In the genomic region with DNA sequence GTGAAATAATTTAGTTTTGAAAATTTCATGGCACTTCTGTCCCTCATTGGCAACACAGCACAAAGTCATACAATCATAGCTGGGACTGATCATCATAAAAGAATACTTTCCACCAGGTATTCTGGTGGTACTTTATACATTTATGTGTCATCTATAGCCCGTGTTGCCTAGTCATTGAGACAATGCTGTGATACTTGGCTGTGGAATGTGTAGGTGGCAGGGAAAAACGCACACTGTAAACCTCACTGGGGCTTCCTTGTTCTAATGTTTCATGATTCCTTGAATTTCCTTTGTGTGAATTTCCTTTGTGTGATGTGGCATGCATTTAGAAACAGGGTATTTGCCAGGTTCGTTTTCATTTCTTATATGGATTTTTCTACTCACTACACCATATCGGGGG, we compare ENCODE assay signal across 23 cellular contexts.
"Had no signal": no experiment of that assay in that cellular context is flagged by ENCODE, and none has a peak within 500 bp of the region (broad histone marks: within the 10 kb centered on the region; RNA-seq: fewer than 3 reads in every experiment).

No MANE protein-coding gene starts in this region.

- ATAC-seq: activated CD4-positive, alpha-beta T cell treated with anti-CD3 and anti-CD28 coated beads for 36 hours; activated T-cell treated with anti-CD3 and anti-CD28 coated beads, Interleukin-2, amount 50 U/mL, for 4 hours; gastroesophageal sphincter; mucosa of descending colon; sciatic nerve; upper lobe of right lung; WTC11 had no signal

- FAIRE-seq: keratinocyte had no signal

- H3K4me3 Mint-ChIP-seq: activated CD4-positive, alpha-beta T cell treated with anti-CD3 and anti-CD28 coated beads for 36 hours; activated naive CD8-positive, alpha-beta T cell; activated T-cell treated with anti-CD3 and anti-CD28 coated beads, Interleukin-2, amount 50 U/mL, for 4 hours; endodermal cell; naive B cell; WTC11 had no signal

- DNase-seq: activated CD4-positive, alpha-beta T cell treated with anti-CD3 and anti-CD28 coated beads for 36 hours; activated CD4-positive, alpha-beta T cell treated with anti-CD3 and anti-CD28 coated beads, Interleukin-2, amount 50 U/mL, for 48 hours; activated CD8-positive, alpha-beta memory T cell treated with anti-CD3 and anti-CD28 coated beads, Interleukin-2, amount 50 U/mL, for 48 hours; activated naive CD4-positive, alpha-beta T cell; activated T-cell treated with anti-CD3 and anti-CD28 coated beads, Interleukin-2, amount 50 U/mL, for 4 hours; adrenal gland; cerebellar nuclear complex; endodermal cell; head of caudate nucleus; hypothalamus; mesendoderm; mucosa of descending colon; naive B cell; stimulated activated CD4-positive, alpha-beta T cell treated with anti-CD3 and anti-CD28 coated beads, Interleukin-2, amount 100 ng/mL, for 48 hours; stimulated activated naive CD4-positive, alpha-beta T cell treated with Interleukin-2 at 50 U/mL for 16 hours; T1000; upper lobe of right lung had no signal

- H3K27me3 Mint-ChIP-seq: activated CD4-positive, alpha-beta T cell treated with anti-CD3 and anti-CD28 coated beads for 36 hours; naive B cell had no signal

- H3K36me3 Mint-ChIP-seq: activated naive CD8-positive, alpha-beta T cell; naive B cell; WTC11 had no signal

- H3K9me3 Mint-ChIP-seq: activated T-cell treated with anti-CD3 and anti-CD28 coated beads, Interleukin-2, amount 50 U/mL, for 4 hours had no signal

- H3K4me1 Mint-ChIP-seq: activated CD4-positive, alpha-beta T cell treated with anti-CD3 and anti-CD28 coated beads for 36 hours; endodermal cell; naive B cell had no signal

- H3K27ac Mint-ChIP-seq: activated CD4-positive, alpha-beta T cell treated with anti-CD3 and anti-CD28 coated beads for 36 hours; activated naive CD8-positive, alpha-beta T cell; activated T-helper 2 cell treated with anti-CD3 and anti-CD28 coated beads, Interferon-gamma antibody, Interleukin-2, Interleukin-4, amounts not matched to agents 10 μg/mL and 5 μg/mL and 100 μg/mL, durations not matched to agents 14 hours and 24 hours and 36 hours; endodermal cell; naive B cell; WTC11 had no signal
